36 cellular contexts compared by ENCODE assay signal in the genomic region with DNA sequence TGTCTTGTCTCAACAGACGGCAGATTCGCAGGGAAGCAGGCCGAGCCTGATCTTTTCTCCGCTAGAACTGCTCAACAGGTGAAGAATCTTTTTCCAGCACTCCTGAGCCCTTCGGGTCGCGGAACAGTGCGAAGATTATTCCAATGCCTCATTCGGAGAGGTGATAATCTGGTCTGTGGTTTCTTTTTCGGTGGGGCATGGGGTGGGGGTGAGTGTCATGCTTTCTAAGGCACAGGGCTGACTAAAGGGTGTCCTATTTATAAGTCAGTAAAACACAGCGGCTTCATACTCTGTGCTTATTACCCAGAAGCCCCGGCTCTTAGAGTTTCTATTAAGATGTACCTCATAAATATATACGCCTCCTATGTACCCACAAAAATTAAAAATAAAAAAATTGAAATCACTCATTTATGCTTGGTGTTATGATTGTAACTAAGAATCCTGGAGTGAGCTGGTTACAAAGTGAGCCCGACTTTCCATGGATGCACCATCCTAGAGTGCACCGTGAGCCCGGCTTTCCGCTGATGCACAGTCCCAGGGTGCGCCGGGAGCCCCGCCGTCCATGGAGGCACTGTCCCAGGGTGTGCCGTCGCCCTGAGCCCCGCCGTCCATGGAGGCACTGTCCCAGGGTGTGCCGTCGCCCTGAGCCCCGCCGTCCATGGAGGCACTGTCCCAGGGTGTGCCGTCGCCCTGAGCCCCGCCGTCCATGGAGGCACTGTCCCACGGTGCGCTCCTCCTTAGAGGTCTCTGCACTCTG.
"Had no signal": no experiment of that assay in that cellular context is flagged by ENCODE, and none has a peak within 500 bp of the region (broad histone marks: within the 10 kb centered on the region; RNA-seq: fewer than 3 reads in every experiment).

No MANE protein-coding gene starts in this region.

- H3K4me1 Mint-ChIP-seq: activated B cell treated with CpG ODN at 0.5 μM for 24 hours; activated naive CD8-positive, alpha-beta T cell treated with anti-CD3 and anti-CD28 coated beads for 36 hours; activated T-helper 17 cell treated with anti-CD3 and anti-CD28 coated beads, Interleukin-2, amount 50 U/mL, for 72 hours; central memory CD8-positive, alpha-beta T cell had no signal

- H3K4me1 ChIP-seq: adrenal gland, body of pancreas had no signal

- H3K27me3 ChIP-seq: adrenal gland, body of pancreas, brain microvascular endothelial cell, cardiac muscle cell had no signal

- H3K9me3 Mint-ChIP-seq: activated B cell treated with CpG ODN at 0.5 μM for 24 hours; activated CD4-positive, alpha-beta memory T cell treated with anti-CD3 and anti-CD28 coated beads for 36 hours; activated CD4-positive, alpha-beta T cell treated with anti-CD3 and anti-CD28 coated beads, Interleukin-2, amount 10 ng/mL, durations not matched to agents 24 days and 14 days; activated CD8-positive, alpha-beta T cell treated with anti-CD3 and anti-CD28 coated beads for 36 hours; activated naive CD4-positive, alpha-beta T cell treated with anti-CD3 and anti-CD28 coated beads for 36 hours; activated T-cell treated with anti-CD3 and anti-CD28 coated beads, Interleukin-2, amount 50 U/mL, for 4 hours; activated T-cell treated with anti-CD3 and anti-CD28 coated beads, Interleukin-2, amount 50 U/mL, for 72 hours; activated T-helper 1 cell treated with anti-CD3 and anti-CD28 coated beads, Interleukin-12 subunit alpha, Interleukin-12 subunit beta, Interleukin-2, Interleukin-4 antibody, amounts not matched to agents 30 ng/mL and 10 ng/mL and 1 ng/mL, durations not matched to agents 14 hours and 24 hours and 36 hours; activated T-helper 17 cell treated with anti-CD3 and anti-CD28 coated beads, Interleukin-2, amount 50 U/mL, for 72 hours; central memory CD8-positive, alpha-beta T cell; T-helper 1 cell treated with Interleukin-12 subunit alpha and Interleukin-12 subunit beta and Interleukin-4 antibody, amounts not matched to agents 30 μg/mL and 1 μg/mL, for 36 hours; T-helper 2 cell treated with Interferon-gamma antibody and Interleukin-4, amounts not matched to agents 5 μg/mL and 100 μg/mL, for 36 hours had no signal

- H3K36me3 ChIP-seq: adrenal gland, brain microvascular endothelial cell, cardiac muscle cell had no signal

- ATAC-seq: activated CD8-positive, alpha-beta T cell treated with anti-CD3 and anti-CD28 coated beads for 36 hours; activated naive CD4-positive, alpha-beta T cell treated with anti-CD3 and anti-CD28 coated beads, Interleukin-2, amount 50 U/mL, for 72 hours; activated T-cell treated with anti-CD3 and anti-CD28 coated beads, Interleukin-2, amount 50 U/mL, for 4 hours; activated T-cell treated with anti-CD3 and anti-CD28 coated beads, Interleukin-2, amount 50 U/mL, for 72 hours; activated T-helper 17 cell treated with anti-CD3 and anti-CD28 coated beads, Interleukin-2, amount 50 U/mL, for 72 hours; body of pancreas had no signal

- H3K27ac ChIP-seq: adrenal gland, body of pancreas, brain microvascular endothelial cell, cardiac muscle cell, VCaP had no signal

- DNase-seq: activated B cell treated with CpG ODN at 0.5 μM for 24 hours; activated CD4-positive, alpha-beta memory T cell treated with anti-CD3 and anti-CD28 coated beads for 36 hours; activated CD4-positive, alpha-beta T cell treated with anti-CD3 and anti-CD28 coated beads for 4 hours; activated CD4-positive, alpha-beta T cell treated with anti-CD3 and anti-CD28 coated beads, Interleukin-2, amount 10 ng/mL, durations not matched to agents 24 days and 14 days; activated CD4-positive, alpha-beta T cell treated with anti-CD3 and anti-CD28 coated beads, Interleukin-2, amount 50 U/mL, for 1 hour; activated CD4-positive, alpha-beta T cell treated with anti-CD3 and anti-CD28 coated beads, Interleukin-2, amount 50 U/mL, for 4 hours; activated CD4-positive, CD25-positive, alpha-beta regulatory T cell treated with anti-CD3 and anti-CD28 coated beads, Interleukin-2, amount 50 U/mL, for 72 hours; activated CD8-positive, alpha-beta memory T cell treated with anti-CD3 and anti-CD28 coated beads, Interleukin-2, amount 50 U/mL, for 4 hours; activated CD8-positive, alpha-beta T cell treated with anti-CD3 and anti-CD28 coated beads for 36 hours; activated effector memory CD4-positive, alpha-beta T cell treated with anti-CD3 and anti-CD28 coated beads, Interleukin-2, amount 50 U/mL, for 16 hours; activated gamma-delta T cell treated with Interleukin-2 at 50 U/mL for 16 hours; activated naive CD4-positive, alpha-beta T cell; activated naive CD4-positive, alpha-beta T cell treated with anti-CD3 and anti-CD28 coated beads for 36 hours; activated naive CD4-positive, alpha-beta T cell treated with anti-CD3 and anti-CD28 coated beads, Interleukin-2, amount 50 U/mL, for 16 hours; activated naive CD8-positive, alpha-beta T cell treated with anti-CD3 and anti-CD28 coated beads for 36 hours; activated T-cell treated with anti-CD3 and anti-CD28 coated beads for 4 hours; activated T-cell treated with anti-CD3 and anti-CD28 coated beads, Interleukin-2, amount 50 U/mL, for 1 hour; activated T-cell treated with anti-CD3 and anti-CD28 coated beads, Interleukin-2, amount 50 U/mL, for 4 hours; activated T-cell treated with anti-CD3 and anti-CD28 coated beads, Interleukin-2, amount 50 U/mL, for 72 hours; adrenal gland; amniotic stem cell; aorta; body of pancreas; brain microvascular endothelial cell; caudate nucleus; cerebellar nuclear complex; T-helper 2 cell; T-helper 9 cell had no signal

- H3K4me3 Mint-ChIP-seq: activated B cell treated with CpG ODN at 0.5 μM for 24 hours; activated CD4-positive, alpha-beta memory T cell treated with anti-CD3 and anti-CD28 coated beads for 36 hours; activated CD4-positive, alpha-beta T cell treated with anti-CD3 and anti-CD28 coated beads, Interleukin-2, amount 10 ng/mL, durations not matched to agents 24 days and 14 days; activated CD8-positive, alpha-beta T cell treated with anti-CD3 and anti-CD28 coated beads for 36 hours; activated naive CD4-positive, alpha-beta T cell treated with anti-CD3 and anti-CD28 coated beads for 36 hours; activated naive CD8-positive, alpha-beta T cell treated with anti-CD3 and anti-CD28 coated beads for 36 hours; activated T-cell treated with anti-CD3 and anti-CD28 coated beads, Interleukin-2, amount 50 U/mL, for 4 hours; activated T-cell treated with anti-CD3 and anti-CD28 coated beads, Interleukin-2, amount 50 U/mL, for 72 hours; activated T-helper 1 cell treated with anti-CD3 and anti-CD28 coated beads, Interleukin-12 subunit alpha, Interleukin-12 subunit beta, Interleukin-2, Interleukin-4 antibody, amounts not matched to agents 30 ng/mL and 10 ng/mL and 1 ng/mL, durations not matched to agents 14 hours and 24 hours and 36 hours; activated T-helper 17 cell treated with anti-CD3 and anti-CD28 coated beads, Interleukin-2, amount 50 U/mL, for 72 hours; central memory CD8-positive, alpha-beta T cell; T-helper 1 cell treated with Interleukin-12 subunit alpha and Interleukin-12 subunit beta and Interleukin-4 antibody, amounts not matched to agents 30 μg/mL and 1 μg/mL, for 36 hours; T-helper 2 cell treated with Interferon-gamma antibody and Interleukin-4, amounts not matched to agents 5 μg/mL and 100 μg/mL, for 36 hours had no signal

- H3K27ac Mint-ChIP-seq: activated B cell treated with CpG ODN at 0.5 μM for 24 hours; activated CD4-positive, alpha-beta memory T cell treated with anti-CD3 and anti-CD28 coated beads for 36 hours; activated CD4-positive, alpha-beta T cell treated with anti-CD3 and anti-CD28 coated beads, Interleukin-2, amount 10 ng/mL, durations not matched to agents 24 days and 14 days; activated CD8-positive, alpha-beta T cell treated with anti-CD3 and anti-CD28 coated beads for 36 hours; activated naive CD4-positive, alpha-beta T cell treated with anti-CD3 and anti-CD28 coated beads for 36 hours; activated naive CD4-positive, alpha-beta T cell treated with anti-CD3 and anti-CD28 coated beads, Interleukin-2, amount 50 U/mL, for 72 hours; activated naive CD8-positive, alpha-beta T cell treated with anti-CD3 and anti-CD28 coated beads for 36 hours; activated T-cell treated with anti-CD3 and anti-CD28 coated beads, Interleukin-2, amount 50 U/mL, for 72 hours; activated T-helper 1 cell treated with anti-CD3 and anti-CD28 coated beads, Interleukin-12 subunit alpha, Interleukin-12 subunit beta, Interleukin-2, Interleukin-4 antibody, amounts not matched to agents 30 ng/mL and 10 ng/mL and 1 ng/mL, durations not matched to agents 14 hours and 24 hours and 36 hours; activated T-helper 17 cell treated with anti-CD3 and anti-CD28 coated beads, Interleukin-2, amount 50 U/mL, for 72 hours; T-helper 1 cell treated with Interleukin-12 subunit alpha and Interleukin-12 subunit beta and Interleukin-4 antibody, amounts not matched to agents 30 μg/mL and 1 μg/mL, for 36 hours; T-helper 2 cell treated with Interferon-gamma antibody and Interleukin-4, amounts not matched to agents 5 μg/mL and 100 μg/mL, for 36 hours had no signal

- H3K4me3 ChIP-seq: adrenal gland, body of pancreas, cardiac muscle cell had no signal

- H3K9me3 ChIP-seq: adrenal gland, body of pancreas had no signal

- H3K27me3 Mint-ChIP-seq: activated B cell treated with CpG ODN at 0.5 μM for 24 hours; activated CD4-positive, alpha-beta memory T cell treated with anti-CD3 and anti-CD28 coated beads for 36 hours; activated CD4-positive, alpha-beta T cell treated with anti-CD3 and anti-CD28 coated beads, Interleukin-2, amount 10 ng/mL, durations not matched to agents 24 days and 14 days; activated CD8-positive, alpha-beta T cell treated with anti-CD3 and anti-CD28 coated beads for 36 hours; activated naive CD8-positive, alpha-beta T cell treated with anti-CD3 and anti-CD28 coated beads for 36 hours; activated T-helper 17 cell treated with anti-CD3 and anti-CD28 coated beads, Interleukin-2, amount 50 U/mL, for 72 hours; central memory CD8-positive, alpha-beta T cell had no signal

- H3K36me3 Mint-ChIP-seq: activated CD4-positive, alpha-beta memory T cell treated with anti-CD3 and anti-CD28 coated beads for 36 hours; activated naive CD4-positive, alpha-beta T cell treated with anti-CD3 and anti-CD28 coated beads, Interleukin-2, amount 50 U/mL, for 72 hours had no signal
